Comparison of ENCODE assay signal across 10 cellular contexts in the genomic region with DNA sequence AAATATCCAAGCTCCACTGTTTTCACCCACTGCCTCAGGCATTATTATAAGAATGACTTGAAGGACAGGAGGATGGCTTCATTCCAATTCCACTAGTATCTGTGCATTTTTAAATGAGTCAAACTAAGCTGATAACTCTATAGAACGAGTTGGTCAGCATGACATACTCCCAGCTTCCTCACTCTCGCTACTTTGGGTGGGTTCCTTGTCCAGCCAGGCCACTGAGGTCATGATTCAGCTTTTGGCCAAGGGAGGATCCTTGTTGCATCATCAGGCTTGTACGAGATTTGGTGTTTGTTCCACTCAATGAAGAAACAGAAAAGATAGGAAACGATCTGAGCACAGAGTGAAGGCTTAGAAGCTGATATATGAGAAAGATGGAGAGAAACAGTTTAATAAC. TPM values are rescaled to one million over a fixed set of nuclear protein-coding genes. Genes with fewer than 3 reads are reported as not detected.
DNase-seq lines count a peak whose midpoint lies in the region; ATAC-seq lines count a peak whose summit lies in the region.
"Had no signal": no experiment of that assay in that cellular context is flagged by ENCODE, and none has a peak within 500 bp of the region (broad histone marks: within the 10 kb centered on the region; RNA-seq: fewer than 3 reads in every experiment).

No MANE protein-coding gene starts in this region.

- H3K9me3 ChIP-seq in muscle layer of duodenum (ENCODE audit: control insufficient read depth in 1 of 2, low read length in 2 of 2): no peaks in the 10 kb centered on the region

- H3K27ac Mint-ChIP-seq in activated naive CD8-positive, alpha-beta T cell treated with anti-CD3 and anti-CD28 coated beads, Interleukin-2, amount 10 ng/mL, durations not matched to agents 7 days and 5 days: peak overlapping the region; percentile 32
- H3K27ac Mint-ChIP-seq in activated naive CD8-positive, alpha-beta T cell treated with anti-CD3 and anti-CD28 coated beads, Interleukin-2, amount 50 U/mL, for 24 hours: no peak overlapping the region

- POLR2A ChIA-PET in activated naive CD8-positive, alpha-beta T cell treated with anti-CD3 and anti-CD28 coated beads, Interleukin-2, amount 10 ng/mL, durations not matched to agents 7 days and 5 days (lab: Charles Lee): interaction anchor here (1.0 to 1.8 kb wide), 4 partner anchors 13 to 21 kb away, joined by 3 to 8 read pairs (median 6); partner anchors contain the start of gene NEDD9

- H3K27me3 ChIP-seq in muscle layer of duodenum (ENCODE audit: low read depth, low read length): no peaks in the 10 kb centered on the region

- no peak for DNase-seq in activated naive CD8-positive, alpha-beta T cell treated with anti-CD3 and anti-CD28 coated beads, Interleukin-2, amount 10 ng/mL, durations not matched to agents 7 days and 5 days
- no peak for DNase-seq in activated naive CD8-positive, alpha-beta T cell treated with anti-CD3 and anti-CD28 coated beads, Interleukin-2, amount 50 U/mL, for 24 hours
- DNase-seq in epithelial cell of prostate (ENCODE audit: low read depth, low spot score) (no peak), NCI-H526 treated with DMSO at 0.1 percent for 48 hours (lab: John Stamatoyannopoulos, UW) (no peak), NAMALWA (ENCODE audit: low spot score) (no peak), left colon (no peak)
- DNase-seq: ACHN, amygdala had no signal

- intact Hi-C loops in left colon (cut with DNase I, micrococcal nuclease): no loop called here

- H3K27me3 Mint-ChIP-seq in activated naive CD8-positive, alpha-beta T cell treated with anti-CD3 and anti-CD28 coated beads, Interleukin-2, amount 10 ng/mL, durations not matched to agents 7 days and 5 days: no peaks in the 10 kb centered on the region
- H3K27me3 Mint-ChIP-seq in activated naive CD8-positive, alpha-beta T cell treated with anti-CD3 and anti-CD28 coated beads, Interleukin-2, amount 50 U/mL, for 24 hours: no peaks in the 10 kb centered on the region

- H3K4me1 ChIP-seq in muscle layer of duodenum (ENCODE audit: control insufficient read depth in 1 of 2, insufficient read depth in 2 of 2, low read length in 2 of 2): peaks cover 12 to 13% of the 10 kb centered on the region in 2 donors

- no peak overlapping the region for H3K4me3 ChIP-seq in muscle layer of duodenum (ENCODE audit: low read depth in 1 of 2, low read length in 2 of 2)

- peaks cover 70% of the 10 kb centered on the region for H3K36me3 Mint-ChIP-seq in activated naive CD8-positive, alpha-beta T cell treated with anti-CD3 and anti-CD28 coated beads, Interleukin-2, amount 10 ng/mL, durations not matched to agents 7 days and 5 days
- peaks cover 44% of the 10 kb centered on the region for H3K36me3 Mint-ChIP-seq in activated naive CD8-positive, alpha-beta T cell treated with anti-CD3 and anti-CD28 coated beads, Interleukin-2, amount 50 U/mL, for 24 hours (ENCODE audit: low read depth)

- H3K36me3 ChIP-seq in muscle layer of duodenum (ENCODE audit: control insufficient read depth in 1 of 2, insufficient read depth in 2 of 2, low read length in 2 of 2): peaks cover 0 to 8% of the 10 kb centered on the region in 2 donors

- no peak for ATAC-seq in activated naive CD8-positive, alpha-beta T cell treated with anti-CD3 and anti-CD28 coated beads, Interleukin-2, amount 10 ng/mL, durations not matched to agents 7 days and 5 days (ENCODE audit: low read depth)
- no peak for ATAC-seq in activated naive CD8-positive, alpha-beta T cell treated with anti-CD3 and anti-CD28 coated beads, Interleukin-2, amount 50 U/mL, for 24 hours
- ATAC-seq in GM19395 (IDR thresholded peaks at IDR 0.05; ENCODE audit: unreplicated experiment) (no peak), left colon (no peak)

- H3K27ac ChIP-seq in epithelial cell of prostate (peak overlapping the region; percentile 37), muscle layer of duodenum (ENCODE audit: low read length) (peak overlapping the region; percentile 52)

- peaks cover 63% of the 10 kb centered on the region for H3K4me1 Mint-ChIP-seq in activated naive CD8-positive, alpha-beta T cell treated with anti-CD3 and anti-CD28 coated beads, Interleukin-2, amount 10 ng/mL, durations not matched to agents 7 days and 5 days
- H3K4me1 Mint-ChIP-seq in activated naive CD8-positive, alpha-beta T cell treated with anti-CD3 and anti-CD28 coated beads, Interleukin-2, amount 50 U/mL, for 24 hours: peaks cover 46% of the 10 kb centered on the region

- no peaks in the 10 kb centered on the region for H3K9me3 Mint-ChIP-seq in activated naive CD8-positive, alpha-beta T cell treated with anti-CD3 and anti-CD28 coated beads, Interleukin-2, amount 10 ng/mL, durations not matched to agents 7 days and 5 days
- H3K9me3 Mint-ChIP-seq in activated naive CD8-positive, alpha-beta T cell treated with anti-CD3 and anti-CD28 coated beads, Interleukin-2, amount 50 U/mL, for 24 hours: no peaks in the 10 kb centered on the region

- H3K4me3 Mint-ChIP-seq in activated naive CD8-positive, alpha-beta T cell treated with anti-CD3 and anti-CD28 coated beads, Interleukin-2, amount 10 ng/mL, durations not matched to agents 7 days and 5 days: no peak overlapping the region
- H3K4me3 Mint-ChIP-seq in activated naive CD8-positive, alpha-beta T cell treated with anti-CD3 and anti-CD28 coated beads, Interleukin-2, amount 50 U/mL, for 24 hours: no peak overlapping the region

RNA-seq across cellular contexts. Expression of gene NEDD9, which starts 19.8 kb away (rescaled TPM):
- total RNA-seq in activated naive CD8-positive, alpha-beta T cell treated with anti-CD3 and anti-CD28 coated beads, Interleukin-2, amount 10 ng/mL, durations not matched to agents 7 days and 5 days: 10 to 100 TPM; 72.2 to 80.8 TPM
- total RNA-seq in left colon: 10 to 100 TPM; 58.9 to 84.8 TPM
